In genomic region chr7:38978474-38978873, GRCh38 we compare ENCODE assay signal across 26 cellular contexts. TPM values are rescaled to one million over a fixed set of nuclear protein-coding genes. Genes with fewer than 3 reads are reported as not detected.
DNase-seq lines count a peak whose midpoint lies in the region; ATAC-seq and TF ChIP-seq lines count a peak whose summit lies in the region.
"Had no signal": no experiment of that assay in that cellular context is flagged by ENCODE, and none has a peak within 500 bp of the region (broad histone marks: within the 10 kb centered on the region; RNA-seq: fewer than 3 reads in every experiment).

No MANE protein-coding gene starts in this region.

- H3K9me3 Mint-ChIP-seq in CD14-positive monocyte = peaks cover 0 to 6% (median 2%) of the 10 kb centered on the region in 7 donors
- H3K9me3 Mint-ChIP-seq: activated T-cell treated with anti-CD3 and anti-CD28 coated beads, Interleukin-2, amount 50 U/mL, for 4 hours; dendritic cell treated with granulocyte-macrophage colony-stimulating factor and Interleukin-4, amounts not matched to agents 40 ng/mL and 50 ng/mL, for 4 days had no signal

- peaks cover 33% of the 10 kb centered on the region for H3K27me3 ChIP-seq in NT2/D1 (ENCODE audit: insufficient read depth, insufficient read length)
- H3K27me3 ChIP-seq in iPS-20b (ENCODE audit: insufficient read depth, low read length) = peaks cover 25% of the 10 kb centered on the region
- H3K27me3 ChIP-seq in mesenchymal stem cell (ENCODE audit: control insufficient read depth in 1 of 2, insufficient read depth in 1 of 2, low read length in 2 of 2) = peaks cover 27 to 55% of the 10 kb centered on the region in 2 experiments

- no peaks in the 10 kb centered on the region for H3K79me1 ChIP-seq in mesenchymal stem cell (replicated peaks; ENCODE audit: low read length, poor library complexity, severe bottlenecking)

- H3K36me3 ChIP-seq in NT2/D1 (ENCODE audit: insufficient read depth, insufficient read length, low read length) (no peaks in the 10 kb centered on the region), iPS-20b (ENCODE audit: insufficient read depth, low read depth, low read length) (no peaks in the 10 kb centered on the region), urinary bladder (ENCODE audit: insufficient read depth) (no peaks in the 10 kb centered on the region), mesenchymal stem cell (ENCODE audit: control insufficient read depth in 1 of 2, insufficient read depth in 2 of 2, low read depth in 1 of 2, low read length in 2 of 2) (no peaks in the 10 kb centered on the region)
- H3K36me3 ChIP-seq: BE2C, right atrium auricular region, stomach, tibial nerve had no signal

- no peak overlapping the region for H2BK15ac ChIP-seq in mesenchymal stem cell (ENCODE audit: low read depth, poor library complexity, severe bottlenecking)

- no peak overlapping the region for H3K18ac ChIP-seq in mesenchymal stem cell (ENCODE audit: low read depth in 1 of 2, low read length in 2 of 2)

- no peak overlapping the region for H3K4me3 ChIP-seq in NT2/D1 (ENCODE audit: insufficient read length, low read depth)
- H3K4me3 ChIP-seq in iPS-20b (ENCODE audit: low read length) = peak overlapping the region; percentile 32; the same call in 1 of the 2 replicates
- H3K4me3 ChIP-seq in urinary bladder (ENCODE audit: low read depth, low read length) = peak overlapping the region; percentile 26
- no peak overlapping the region for H3K4me3 ChIP-seq in mesenchymal stem cell (ENCODE audit: insufficient read depth in 1 of 2, low read depth in 1 of 2, low read length in 2 of 2)
- H3K4me3 ChIP-seq: A549, GM23248, lung, right atrium auricular region, stomach, tibial nerve had no signal

- H3K27ac ChIP-seq in iPS-20b (ENCODE audit: low read length) (peak overlapping the region; percentile 56), urinary bladder (ENCODE audit: low read depth) (peak overlapping the region; percentile 7), mesenchymal stem cell (ENCODE audit: low read length, poor library complexity, severe bottlenecking) (no peak overlapping the region)
- H3K27ac ChIP-seq: A549, GM23248, right atrium auricular region, stomach, tibial nerve had no signal

- H3K9ac ChIP-seq in NT2/D1 (ENCODE audit: insufficient read length, low read depth) (peak overlapping the region; percentile 39), iPS-20b (ENCODE audit: low read depth, low read length) (peak overlapping the region; percentile 63; the same call in 1 of the 2 replicates), mesenchymal stem cell (ENCODE audit: low read length) (no peak overlapping the region)
- H3K9ac ChIP-seq: GM23248 had no signal

- H3K9me3 ChIP-seq in NT2/D1 (ENCODE audit: insufficient read depth, low read length) = no peaks in the 10 kb centered on the region
- no peaks in the 10 kb centered on the region for H3K9me3 ChIP-seq in iPS-20b (ENCODE audit: insufficient read depth, low read depth, low read length)
- H3K9me3 ChIP-seq in mesenchymal stem cell (ENCODE audit: control insufficient read depth, low read length) = no peaks in the 10 kb centered on the region
- H3K9me3 ChIP-seq: A549, BE2C, right atrium auricular region, stomach, tibial nerve had no signal

- H3K4me1 ChIP-seq in NT2/D1 (ENCODE audit: insufficient read depth, insufficient read length) (no peaks in the 10 kb centered on the region), iPS-20b (ENCODE audit: insufficient read depth, low read length) (peaks cover 10% of the 10 kb centered on the region; the same call in 1 of the 2 replicates), urinary bladder (ENCODE audit: insufficient read depth) (no peaks in the 10 kb centered on the region), mesenchymal stem cell (ENCODE audit: control insufficient read depth, insufficient read depth, low read depth, low read length) (peaks cover 6% of the 10 kb centered on the region)
- H3K4me1 ChIP-seq: A549, BE2C had no signal

- H3K14ac ChIP-seq in mesenchymal stem cell (ENCODE audit: low read length in 2 of 2) = no peak overlapping the region

- peaks cover 38 to 55% (median 40%) of the 10 kb centered on the region in 3 donors for H3K27me3 Mint-ChIP-seq in CD14-positive monocyte (ENCODE audit: low read depth in 3 of 3)

- DNase-seq in NCI-H748 (lab: John Stamatoyannopoulos, UW; ENCODE audit: unreplicated experiment) (peak; percentile 8), NCI-H748 treated with DMSO at 0.1 percent for 48 hours (lab: John Stamatoyannopoulos, UW) (no peak), NT2/D1 (ENCODE audit: low read depth, low spot score) (no peak), mesenchymal stem cell (no peak), CD14-positive monocyte (ENCODE audit: low spot score) (no peak)
- DNase-seq: activated naive CD4-positive, alpha-beta T cell treated with Interleukin-2 at 50 U/mL for 16 hours; activated T-cell treated with anti-CD3 and anti-CD28 coated beads, Interleukin-2, amount 50 U/mL, for 4 hours; BE2C; COR-L47; GM23248; IMR-90; NCI-H1105 treated with DMSO at 0.1 percent for 48 hours; NCI-H2081 treated with DMSO at 0.1 percent for 48 hours; NCI-H510A treated with DMSO at 0.1 percent for 48 hours; stomach; T-helper 1 cell had no signal

- no peak overlapping the region for H3K4me3 Mint-ChIP-seq in CD14-positive monocyte
- H3K4me3 Mint-ChIP-seq: activated T-cell treated with anti-CD3 and anti-CD28 coated beads, Interleukin-2, amount 50 U/mL, for 4 hours; dendritic cell treated with granulocyte-macrophage colony-stimulating factor and Interleukin-4, amounts not matched to agents 40 ng/mL and 50 ng/mL, for 4 days had no signal

- no peak for TF ChIP-seq CTCF in CD14-positive monocyte (IDR thresholded peaks at IDR 0.05)

- H2AFZ ChIP-seq in mesenchymal stem cell (ENCODE audit: low read depth, low read length) = no peak overlapping the region
- H2AFZ ChIP-seq: GM23248 had no signal

- no peak overlapping the region for H4K91ac ChIP-seq in mesenchymal stem cell (ENCODE audit: low read length)

- H4K8ac ChIP-seq in mesenchymal stem cell (ENCODE audit: low read length) = no peak overlapping the region

- H2BK120ac ChIP-seq in mesenchymal stem cell (ENCODE audit: low read depth, low read length) = no peak overlapping the region

- H3K4me2 ChIP-seq in mesenchymal stem cell (ENCODE audit: low read length, poor library complexity, severe bottlenecking) = no peak overlapping the region
- H3K4me2 ChIP-seq: A549 had no signal

- peaks cover 2% of the 10 kb centered on the region for H3K4me1 Mint-ChIP-seq in CD14-positive monocyte

- no peak overlapping the region for H2AK5ac ChIP-seq in mesenchymal stem cell (ENCODE audit: low read length, severe bottlenecking)

- H3K36me3 Mint-ChIP-seq in CD14-positive monocyte = no peaks in the 10 kb centered on the region

- intact Hi-C loops in CD14-positive monocyte (cut with micrococcal nuclease) = no loop called here

- no peak overlapping the region for H3K27ac Mint-ChIP-seq in CD14-positive monocyte
- H3K27ac Mint-ChIP-seq: dendritic cell treated with granulocyte-macrophage colony-stimulating factor and Interleukin-4, amounts not matched to agents 40 ng/mL and 50 ng/mL, for 4 days had no signal

- H2BK12ac ChIP-seq in mesenchymal stem cell (ENCODE audit: low read length in 2 of 2) = no peak overlapping the region

- no peak overlapping the region for H2BK5ac ChIP-seq in mesenchymal stem cell (ENCODE audit: low read depth, low read length, poor library complexity, severe bottlenecking)

- ATAC-seq in GM21717 (IDR thresholded peaks at IDR 0.05; ENCODE audit: unreplicated experiment) = no peak
- ATAC-seq: A549; activated T-cell treated with anti-CD3 and anti-CD28 coated beads, Interleukin-2, amount 50 U/mL, for 4 hours; Right ventricle myocardium inferior had no signal

- H3K4ac ChIP-seq in mesenchymal stem cell (ENCODE audit: low read depth in 1 of 2, low read length in 2 of 2) = no peak overlapping the region

- no peak overlapping the region for H3K23ac ChIP-seq in mesenchymal stem cell (ENCODE audit: low read length in 2 of 2)

- WGBS in urinary bladder = 33% methylated on average over 5 of the region's 5 CpGs
- 62% methylated on average over 3 of the region's 5 CpGs for WGBS in mesenchymal stem cell

RNA-seq across cellular contexts. Expression of gene POU6F2, which starts 0.8 kb away (rescaled TPM):
- 5.0 TPM for total RNA-seq in urinary bladder
- polyA plus RNA-seq in urinary bladder = 2.1 TPM
- 0.39 TPM for polyA plus RNA-seq in mesenchymal stem cell (2013, experiment 1 of 2)
- polyA plus RNA-seq in mesenchymal stem cell (2013, experiment 2 of 2) = 0.45 TPM
- polyA plus RNA-seq in CD14-positive monocyte = not detected
- total RNA-seq: activated T-cell treated with anti-CD3 and anti-CD28 coated beads, Interleukin-2, amount 50 U/mL, for 4 hours; GM23248; IMR-90; osteoblast had no signal
- polyA plus RNA-seq: A549, GM23248, IMR-90, stomach had no signal

Comparison
In these comparisons a context has a peak if more than half of its experiments do, and no peak if none do; other contexts are left out.
1. H3K4me3 ChIP-seq: peak in iPS-20b (single experiment) and urinary bladder (single experiment); none in NT2/D1 (single experiment) and mesenchymal stem cell (0 of 2).